Comparison of ENCODE assay signal across 18 cellular contexts in genomic region chr2:181818036-181818680, GRCh38.
DNase-seq lines count a peak whose midpoint lies in the region; ATAC-seq, FAIRE-seq and TF ChIP-seq lines count a peak whose summit lies in the region.
"Had no signal": no experiment of that assay in that cellular context is flagged by ENCODE, and none has a peak within 500 bp of the region (broad histone marks: within the 10 kb centered on the region; RNA-seq: fewer than 3 reads in every experiment).

No MANE protein-coding gene starts in this region.

- intact Hi-C loops in activated T-helper 2 cell treated with anti-CD3 and anti-CD28 coated beads, Interferon-gamma antibody, Interleukin-2, Interleukin-4, amounts not matched to agents 10 μg/mL and 5 μg/mL and 100 μg/mL, durations not matched to agents 14 hours and 24 hours and 36 hours (cut with micrococcal nuclease): no loop called here
- intact Hi-C loops in OCI-LY7 (cut with micrococcal nuclease; ENCODE audit: unreplicated experiment): no loop called here

- CTCF ChIA-PET in OCI-LY7 (lab: Charles Lee; ENCODE audit: unreplicated experiment): no interaction called here

- H4K20me1 ChIP-seq in GM23338 (replicated peaks; ENCODE audit: insufficient read depth) (no peaks in the 10 kb centered on the region), Loucy (ENCODE audit: insufficient read depth, low read length, poor library complexity, severe bottlenecking) (no peaks in the 10 kb centered on the region), OCI-LY7 (ENCODE audit: insufficient read depth, low read length) (no peaks in the 10 kb centered on the region)

- TF ChIP-seq CTCF in GM23338 (conservative IDR thresholded peaks at IDR 0.05; ENCODE audit: low read depth in 2 of 2) (no peak), Loucy (conservative IDR thresholded peaks at IDR 0.05; ENCODE audit: low read length) (no peak), mesothelial cell of epicardium (IDR thresholded peaks at IDR 0.05; ENCODE audit: unreplicated experiment) (no peak), GM13976 (IDR thresholded peaks at IDR 0.05; ENCODE audit: borderline replicate concordance, control extremely low read depth, extremely low read depth, insufficient read depth, missing control alignments) (no peak), OCI-LY7 (conservative IDR thresholded peaks at IDR 0.05; ENCODE audit: low read length) (no peak)

- H3K4me3 ChIP-seq in GM23338: no peak overlapping the region
- no peak overlapping the region for H3K4me3 ChIP-seq in Loucy (ENCODE audit: low read length, poor library complexity, severe bottlenecking)
- H3K4me3 ChIP-seq in OCI-LY7 (ENCODE audit: low read depth, low read length, poor library complexity, severe bottlenecking): no peak overlapping the region
- H3K4me3 ChIP-seq: GM12878 had no signal

- ATAC-seq in GM23338: no peak
- ATAC-seq: GM12878 had no signal

- H3K9me3 ChIP-seq in Loucy (ENCODE audit: insufficient read depth, low read depth, low read length) (no peaks in the 10 kb centered on the region), OCI-LY7 (ENCODE audit: low read length) (no peaks in the 10 kb centered on the region)

- H3K9ac ChIP-seq in Loucy (ENCODE audit: low read depth, low read length, poor library complexity, severe bottlenecking): no peak overlapping the region

- H3K36me3 ChIP-seq in GM23338 (ENCODE audit: insufficient read depth) (no peaks in the 10 kb centered on the region), Loucy (ENCODE audit: insufficient read depth, low read length) (no peaks in the 10 kb centered on the region), OCI-LY7 (ENCODE audit: insufficient read depth, low read length) (no peaks in the 10 kb centered on the region)

- in situ Hi-C loops in GM13976 (cut with MboI; ENCODE audit: low sequenced_read_pairs, unreplicated experiment): no loop called here

- POLR2A ChIA-PET in OCI-LY7 (lab: Charles Lee): interaction anchor here (0.8 to 1.1 kb wide), 2 partner anchors 13 to 142 kb away, joined by 3 to 5 read pairs; no protein-coding TSS in a partner anchor

- H3K4me1 ChIP-seq in GM23338 (ENCODE audit: insufficient read depth): peaks cover 12% of the 10 kb centered on the region; the same call in 1 of the 2 replicates
- H3K4me1 ChIP-seq in Loucy (ENCODE audit: insufficient read depth, low read length, poor library complexity, severe bottlenecking): peaks cover 52% of the 10 kb centered on the region
- no peaks in the 10 kb centered on the region for H3K4me1 ChIP-seq in OCI-LY7 (ENCODE audit: insufficient read depth, low read length, poor library complexity, severe bottlenecking)

- H3F3A ChIP-seq in GM23338 (replicated peaks; ENCODE audit: low read depth) (no peaks in the 10 kb centered on the region), Loucy (ENCODE audit: low read depth) (peaks cover 5% of the 10 kb centered on the region; the same call in 1 of the 2 replicates)

- H3K27me3 ChIP-seq in GM23338 (ENCODE audit: insufficient read depth): no peaks in the 10 kb centered on the region
- H3K27me3 ChIP-seq in Loucy (ENCODE audit: insufficient read depth, low read length, poor library complexity, severe bottlenecking): no peaks in the 10 kb centered on the region

- H3K79me2 ChIP-seq in GM23338 (replicated peaks; ENCODE audit: insufficient read depth) (no peaks in the 10 kb centered on the region), Loucy (ENCODE audit: insufficient read depth, low read length) (no peaks in the 10 kb centered on the region), OCI-LY7 (ENCODE audit: insufficient read depth, low read depth, low read length) (no peaks in the 10 kb centered on the region)

- H3K27ac ChIP-seq in GM23338 (ENCODE audit: low read depth) (no peak overlapping the region), OCI-LY7 (ENCODE audit: low read depth, low read length, poor library complexity, severe bottlenecking) (no peak overlapping the region)
- H3K27ac ChIP-seq: HL-60 had no signal

- H3K36me3 Mint-ChIP-seq in GM23338 (ENCODE audit: low read depth) (no peaks in the 10 kb centered on the region), mesothelial cell of epicardium (no peaks in the 10 kb centered on the region)
- no peaks in the 10 kb centered on the region for H3K36me3 Mint-ChIP-seq in activated T-helper 2 cell treated with anti-CD3 and anti-CD28 coated beads, Interferon-gamma antibody, Interleukin-2, Interleukin-4, amounts not matched to agents 10 μg/mL and 5 μg/mL and 100 μg/mL, durations not matched to agents 14 hours and 24 hours and 36 hours (ENCODE audit: low read depth)

- H2AFZ ChIP-seq in GM23338: no peak overlapping the region
- peak overlapping the region; percentile 53; the same call in 1 of the 2 replicates for H2AFZ ChIP-seq in Loucy (ENCODE audit: low read length)
- H2AFZ ChIP-seq in OCI-LY7 (ENCODE audit: low read length): no peak overlapping the region

- H3K4me2 ChIP-seq in GM23338: 0 out of 2 replicates have a peak overlapping the region, but pooled peaks have one; percentile 2
- H3K4me2 ChIP-seq in Loucy (ENCODE audit: low read depth, low read length, poor library complexity, severe bottlenecking): no peak overlapping the region
- H3K4me2 ChIP-seq in OCI-LY7 (ENCODE audit: low read length): no peak overlapping the region

- H3K27me3 Mint-ChIP-seq in GM23338 (ENCODE audit: insufficient read depth, low read depth, poor library complexity): no peaks in the 10 kb centered on the region
- no peaks in the 10 kb centered on the region for H3K27me3 Mint-ChIP-seq in mesothelial cell of epicardium (ENCODE audit: low read depth)
- peaks cover 29% of the 10 kb centered on the region for H3K27me3 Mint-ChIP-seq in activated T-helper 2 cell treated with anti-CD3 and anti-CD28 coated beads, Interferon-gamma antibody, Interleukin-2, Interleukin-4, amounts not matched to agents 10 μg/mL and 5 μg/mL and 100 μg/mL, durations not matched to agents 14 hours and 24 hours and 36 hours (ENCODE audit: low read depth)
- H3K27me3 Mint-ChIP-seq: CD4-positive, alpha-beta T cell had no signal

- peaks cover 12% of the 10 kb centered on the region for H3K4me1 Mint-ChIP-seq in GM23338
- peaks cover 53% of the 10 kb centered on the region for H3K4me1 Mint-ChIP-seq in mesothelial cell of epicardium
- H3K4me1 Mint-ChIP-seq in activated T-helper 2 cell treated with anti-CD3 and anti-CD28 coated beads, Interferon-gamma antibody, Interleukin-2, Interleukin-4, amounts not matched to agents 10 μg/mL and 5 μg/mL and 100 μg/mL, durations not matched to agents 14 hours and 24 hours and 36 hours (ENCODE audit: low read depth): peaks cover 14% of the 10 kb centered on the region
- H3K4me1 Mint-ChIP-seq: B cell had no signal

- BruUV-seq in OCI-LY7 (replicated peaks; lab: Mats Ljungman, UMichigan): no TSS peak

- H3K27ac Mint-ChIP-seq in GM23338 (0 out of 2 replicates have a peak overlapping the region, but pooled peaks have one; percentile 29), mesothelial cell of epicardium (peak overlapping the region; percentile 51)
- H3K27ac Mint-ChIP-seq in activated T-helper 2 cell treated with anti-CD3 and anti-CD28 coated beads, Interferon-gamma antibody, Interleukin-2, Interleukin-4, amounts not matched to agents 10 μg/mL and 5 μg/mL and 100 μg/mL, durations not matched to agents 14 hours and 24 hours and 36 hours: no peak overlapping the region
- H3K27ac Mint-ChIP-seq: B cell; CD4-positive, alpha-beta T cell had no signal

- H3K4me3 Mint-ChIP-seq in GM23338 (no peak overlapping the region), mesothelial cell of epicardium (no peak overlapping the region)
- H3K4me3 Mint-ChIP-seq in activated T-helper 2 cell treated with anti-CD3 and anti-CD28 coated beads, Interferon-gamma antibody, Interleukin-2, Interleukin-4, amounts not matched to agents 10 μg/mL and 5 μg/mL and 100 μg/mL, durations not matched to agents 14 hours and 24 hours and 36 hours (ENCODE audit: low read depth): no peak overlapping the region
- H3K4me3 Mint-ChIP-seq: B cell; CD4-positive, alpha-beta T cell had no signal

- H3K9me3 Mint-ChIP-seq in GM23338: no peaks in the 10 kb centered on the region
- H3K9me3 Mint-ChIP-seq in mesothelial cell of epicardium: peaks cover 6% of the 10 kb centered on the region
- H3K9me3 Mint-ChIP-seq in activated T-helper 2 cell treated with anti-CD3 and anti-CD28 coated beads, Interferon-gamma antibody, Interleukin-2, Interleukin-4, amounts not matched to agents 10 μg/mL and 5 μg/mL and 100 μg/mL, durations not matched to agents 14 hours and 24 hours and 36 hours: no peaks in the 10 kb centered on the region
- H3K9me3 Mint-ChIP-seq: CD4-positive, alpha-beta T cell had no signal

- FAIRE-seq in frontal cortex (lab: Jason Lieb, UNC): peak; percentile 15
- FAIRE-seq: GM12878 had no signal

- peaks cover 5% of the 10 kb centered on the region; the same call in 1 of the 2 replicates for H3K9me2 ChIP-seq in GM23338 (ENCODE audit: insufficient read depth)
- no peaks in the 10 kb centered on the region for H3K9me2 ChIP-seq in Loucy (replicated peaks; ENCODE audit: low read depth, low read length)
- H3K9me2 ChIP-seq in OCI-LY7 (ENCODE audit: insufficient read depth, low read length): no peaks in the 10 kb centered on the region

- no peak for DNase-seq in GM23338 (ENCODE audit: low spot score)
- DNase-seq in frontal cortex (ENCODE audit: low spot score in 2 of 2): no peak
- no peak for DNase-seq in mesothelial cell of epicardium (ENCODE audit: low spot score in 2 of 2, unreplicated experiment in 2 of 2)
- no peak for DNase-seq in retina
- no peak for DNase-seq in activated T-helper 2 cell treated with anti-CD3 and anti-CD28 coated beads, Interferon-gamma antibody, Interleukin-2, Interleukin-4, amounts not matched to agents 10 μg/mL and 5 μg/mL and 100 μg/mL, durations not matched to agents 14 hours and 24 hours and 36 hours (ENCODE audit: low spot score)
- DNase-seq in GM13976 (ENCODE audit: low spot score): no peak
- no peak for DNase-seq in OCI-LY7 (ENCODE audit: low spot score)
- DNase-seq: ACHN; C1 segment of cervical spinal cord; Calu3; CD4-positive, alpha-beta T cell; DMS 273 treated with DMSO at 0.1 percent for 48 hours; DMS79; HCEC 1CT had no signal

TF ChIP-seq in GM23338, 12 proteins besides CTCF, POLR2A, EP300 and RAD21 (continues in another document):
- no peak for TF ChIP-seq EZH2phosphoT487 (IDR thresholded peaks at IDR 0.05; ENCODE audit: unreplicated experiment)
